Comparison of ENCODE assay signal across 19 cellular contexts in the genomic region with DNA sequence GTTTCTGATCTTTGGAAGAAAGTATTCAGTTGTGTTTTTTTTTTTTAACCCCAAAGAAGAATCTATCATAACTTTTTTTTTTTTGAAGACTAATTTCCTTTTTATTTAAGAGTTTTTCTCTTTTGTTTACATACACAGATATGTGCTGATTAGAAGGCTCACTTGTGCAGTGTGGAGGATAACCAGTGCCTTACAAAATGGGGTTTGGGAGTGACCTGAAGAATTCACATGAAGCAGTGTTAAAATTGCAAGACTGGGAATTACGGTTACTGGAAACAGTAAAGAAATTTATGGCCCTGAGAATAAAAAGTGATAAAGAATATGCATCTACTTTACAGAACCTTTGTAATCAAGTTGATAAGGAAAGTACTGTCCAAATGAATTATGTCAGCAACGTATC. TPM values are rescaled to one million over a fixed set of nuclear protein-coding genes. Genes with fewer than 3 reads are reported as not detected.
A peak's percentile ranks its signal among the peaks of the same experiment; 100 is the strongest.
DNase-seq lines count a peak whose midpoint lies in the region; ATAC-seq, FAIRE-seq and TF ChIP-seq lines count a peak whose summit lies in the region.
"Had no signal": no experiment of that assay in that cellular context is flagged by ENCODE, and none has a peak within 500 bp of the region (broad histone marks: within the 10 kb centered on the region; RNA-seq: fewer than 3 reads in every experiment).

No MANE protein-coding gene starts in this region.

- intact Hi-C loops in OCI-LY7 (cut with micrococcal nuclease; ENCODE audit: unreplicated experiment), result no loop called here

- H3K79me2 ChIP-seq in OCI-LY7 (ENCODE audit: insufficient read depth, low read depth, low read length), result no peaks in the 10 kb centered on the region

- POLR2A ChIA-PET in OCI-LY7 (lab: Charles Lee), result no interaction called here

- peaks cover 12% of the 10 kb centered on the region for H3K9me3 Mint-ChIP-seq in osteocyte (ENCODE audit: unreplicated experiment)

- CTCF ChIA-PET in OCI-LY7 (lab: Charles Lee; ENCODE audit: unreplicated experiment), result no interaction called here

- peaks cover 25% of the 10 kb centered on the region for H3K36me3 Mint-ChIP-seq in osteocyte (ENCODE audit: unreplicated experiment)

- H3K36me3 ChIP-seq in RWPE2 (ENCODE audit: low read depth), result peaks cover 14% of the 10 kb centered on the region
- no peaks in the 10 kb centered on the region for H3K36me3 ChIP-seq in OCI-LY7 (ENCODE audit: insufficient read depth, low read length)

- peaks cover 47% of the 10 kb centered on the region for H3K4me1 Mint-ChIP-seq in osteocyte (ENCODE audit: unreplicated experiment)

- peak overlapping the region; percentile 65 for H3K27ac Mint-ChIP-seq in osteocyte (ENCODE audit: unreplicated experiment)
- H3K27ac Mint-ChIP-seq: CD8-positive, alpha-beta T cell had no signal

- H3K27ac ChIP-seq in RWPE2 (ENCODE audit: poor library complexity, severe bottlenecking), result peak overlapping the region; percentile 91
- no peak overlapping the region for H3K27ac ChIP-seq in OCI-LY7 (ENCODE audit: low read depth, low read length, poor library complexity, severe bottlenecking)
- H3K27ac ChIP-seq: 22Rv1; BLaER1 treated with 17β-estradiol and CSF1 and Interleukin-3, amounts not matched to agents 10 nM and 100 nM; HL-60 had no signal

- H3K27me3 Mint-ChIP-seq in osteocyte (ENCODE audit: unreplicated experiment), result no peaks in the 10 kb centered on the region

- TF ChIP-seq CTCF in RWPE2 (IDR thresholded peaks at IDR 0.05; ENCODE audit: poor library complexity, severe bottlenecking) (no peak), fibroblast of villous mesenchyme (IDR thresholded peaks at IDR 0.05; ENCODE audit: insufficient read depth, low read depth, low read length) (no peak), osteocyte (IDR thresholded peaks at IDR 0.05) (no peak), OCI-LY7 (conservative IDR thresholded peaks at IDR 0.05; ENCODE audit: low read length) (no peak)

- H3K4me3 ChIP-seq in RWPE2 (ENCODE audit: severe bottlenecking), result no peak overlapping the region
- no peak overlapping the region for H3K4me3 ChIP-seq in fibroblast of villous mesenchyme (ENCODE audit: low read depth, low read length)
- H3K4me3 ChIP-seq in OCI-LY7 (ENCODE audit: low read depth, low read length, poor library complexity, severe bottlenecking), result no peak overlapping the region
- H3K4me3 ChIP-seq: A549; BLaER1 treated with 17β-estradiol and CSF1 and Interleukin-3, amounts not matched to agents 10 nM and 100 nM; GM12878; HAP-1 had no signal

- FAIRE-seq in GM12892 (lab: Jason Lieb, UNC), result peak; percentile 30
- FAIRE-seq: GM12878 had no signal

- H2AFZ ChIP-seq in OCI-LY7 (ENCODE audit: low read length), result no peak overlapping the region
- H2AFZ ChIP-seq: GM23248 had no signal

- H3K4me2 ChIP-seq in OCI-LY7 (ENCODE audit: low read length), result no peak overlapping the region

- no TSS peak for BruUV-seq in OCI-LY7 (replicated peaks; lab: Mats Ljungman, UMichigan)

- DNase-seq in GM12892 (ENCODE audit: insufficient read length) (no peak), RWPE2 (ENCODE audit: low spot score) (no peak), fibroblast of villous mesenchyme (ENCODE audit: low read depth) (peak; percentile 56), osteocyte (ENCODE audit: extremely low spot score, unreplicated experiment) (no peak), NCI-H1417 treated with DMSO at 0.1 percent for 48 hours (lab: John Stamatoyannopoulos, UW) (no peak), OCI-LY7 (ENCODE audit: low spot score) (no peak)
- DNase-seq: CD8-positive, alpha-beta T cell; DMS 273 treated with DMSO at 0.1 percent for 48 hours; DMS53; DND-41; EL; GM23248 had no signal

- H3K4me1 ChIP-seq in RWPE2 (ENCODE audit: insufficient read depth, poor library complexity, severe bottlenecking), result peaks cover 55% of the 10 kb centered on the region
- H3K4me1 ChIP-seq in OCI-LY7 (ENCODE audit: insufficient read depth, low read length, poor library complexity, severe bottlenecking), result no peaks in the 10 kb centered on the region

- no peak overlapping the region for H3K4me3 Mint-ChIP-seq in osteocyte (ENCODE audit: unreplicated experiment)
- H3K4me3 Mint-ChIP-seq: CD8-positive, alpha-beta T cell had no signal

- no peak for TF ChIP-seq POLR2A in GM12892 (IDR thresholded peaks at IDR 0.05; ENCODE audit: low read depth, low read length)

- H3K27me3 ChIP-seq in RWPE2 (ENCODE audit: insufficient read depth, poor library complexity, severe bottlenecking), result no peaks in the 10 kb centered on the region
- H3K27me3 ChIP-seq: BLaER1 treated with 17β-estradiol and CSF1 and Interleukin-3, amounts not matched to agents 10 nM and 100 nM had no signal

- no peaks in the 10 kb centered on the region for H4K20me1 ChIP-seq in OCI-LY7 (ENCODE audit: insufficient read depth, low read length)
- H4K20me1 ChIP-seq: BLaER1 treated with 17β-estradiol and CSF1 and Interleukin-3, amounts not matched to agents 10 nM and 100 nM had no signal

- ATAC-seq in RWPE2 (ENCODE audit: low read depth) (no peak), GM18868 (IDR thresholded peaks at IDR 0.05; ENCODE audit: unreplicated experiment) (no peak)
- ATAC-seq: A549; CD8-positive, alpha-beta T cell had no signal

- no peaks in the 10 kb centered on the region for H3K9me2 ChIP-seq in OCI-LY7 (ENCODE audit: insufficient read depth, low read length)

- H3K9me3 ChIP-seq in RWPE2 (ENCODE audit: severe bottlenecking), result peaks cover under 1% of the 10 kb centered on the region
- no peaks in the 10 kb centered on the region for H3K9me3 ChIP-seq in OCI-LY7 (ENCODE audit: low read length)

RNA-seq across cellular contexts. Expression of gene FER, which starts 50.3 kb away (rescaled TPM):
- polyA plus RNA-seq in GM12892 (2012; ENCODE audit: missing spikeins), result 11.2 TPM
- total RNA-seq in fibroblast of villous mesenchyme (27.4 and 43.6 TPM in 2 replicates), osteocyte (27.7 and 38.2 TPM in 2 replicates), OCI-LY7 (2022) (9.1 and 10.0 TPM in 2 replicates)
- total RNA-seq in OCI-LY7 (2014; rRNA removed; shearing (Covaris generic)), result 9.4 and 11.8 TPM in 2 replicates
